Comparison of ENCODE assay signal across 10 cellular contexts in the genomic region with DNA sequence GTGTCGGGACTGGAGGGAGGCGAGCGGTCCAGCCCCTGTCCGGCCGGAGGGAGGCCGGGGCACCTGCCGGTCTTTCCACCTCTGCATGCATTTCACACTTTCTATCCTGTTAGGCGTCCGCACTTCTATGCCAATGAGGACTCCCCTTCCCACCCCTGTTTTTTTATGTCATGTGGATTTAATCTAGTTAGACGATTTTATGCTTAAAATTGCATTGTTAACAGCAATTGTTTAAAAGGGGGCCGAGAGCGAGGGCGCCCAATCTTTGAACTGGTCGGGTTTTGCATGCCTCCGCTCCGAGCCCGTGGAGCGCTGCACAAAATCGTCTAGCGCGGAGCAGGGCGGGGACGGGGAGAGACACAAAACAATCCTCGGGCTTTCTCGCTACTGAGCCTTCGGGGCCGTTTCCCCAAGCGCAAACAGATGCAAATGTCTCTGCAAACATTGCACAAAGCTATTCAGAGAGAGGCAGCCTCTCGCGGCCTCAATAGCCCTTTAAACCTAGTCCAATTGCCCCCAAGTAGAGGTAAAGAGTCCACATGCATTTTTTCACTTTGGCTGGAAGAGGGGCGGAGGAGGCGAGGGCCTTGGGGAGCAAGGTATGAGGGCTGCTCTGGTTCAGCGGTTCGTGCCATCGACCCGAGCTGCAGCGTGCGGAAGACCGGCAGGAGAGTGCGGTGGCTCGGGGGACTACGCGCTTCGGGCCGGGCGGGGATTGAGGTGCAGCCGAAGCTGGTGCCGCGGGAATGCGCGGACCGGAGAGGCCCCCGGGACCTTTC. TPM values are rescaled to one million over a fixed set of nuclear protein-coding genes. Genes with fewer than 3 reads are reported as not detected.
DNase-seq lines count a peak whose midpoint lies in the region; ATAC-seq, FAIRE-seq and TF ChIP-seq lines count a peak whose summit lies in the region.
"Had no signal": no experiment of that assay in that cellular context is flagged by ENCODE, and none has a peak within 500 bp of the region (broad histone marks: within the 10 kb centered on the region; RNA-seq: fewer than 3 reads in every experiment).

No MANE protein-coding gene starts in this region.

- no peaks in the 10 kb centered on the region for H3K36me3 Mint-ChIP-seq in GM23338 (ENCODE audit: low read depth)
- H3K36me3 Mint-ChIP-seq in dendritic cell treated with granulocyte-macrophage colony-stimulating factor and Interleukin-4, amounts not matched to agents 40 ng/mL and 50 ng/mL, for 4 days (ENCODE audit: low read depth) = no peaks in the 10 kb centered on the region
- no peaks in the 10 kb centered on the region for H3K36me3 Mint-ChIP-seq in CD4-positive, alpha-beta memory T cell

- H3K36me3 ChIP-seq in A673 (ENCODE audit: insufficient read depth, low read length, poor library complexity, severe bottlenecking) = no peaks in the 10 kb centered on the region
- H3K36me3 ChIP-seq in GM23338 (ENCODE audit: insufficient read depth) = no peaks in the 10 kb centered on the region
- no peaks in the 10 kb centered on the region for H3K36me3 ChIP-seq in neural cell (ENCODE audit: insufficient read depth, low read length)
- no peaks in the 10 kb centered on the region for H3K36me3 ChIP-seq in CD4-positive, alpha-beta memory T cell (ENCODE audit: insufficient read depth, low read length)
- H3K36me3 ChIP-seq: adrenal gland had no signal

- peak overlapping the region; percentile 35 for H3K4me3 ChIP-seq in A673 (ENCODE audit: low read depth, low read length, poor library complexity, severe bottlenecking)
- peak overlapping the region; percentile 57 for H3K4me3 ChIP-seq in GM23338
- peak overlapping the region; percentile 53 for H3K4me3 ChIP-seq in neural cell (ENCODE audit: low read length)
- no peak overlapping the region for H3K4me3 ChIP-seq in CD4-positive, alpha-beta memory T cell (ENCODE audit: low read length in 2 of 2)

- H3K9me2 ChIP-seq in GM23338 (ENCODE audit: insufficient read depth) = no peaks in the 10 kb centered on the region
- H3K9me2 ChIP-seq in neural cell (ENCODE audit: insufficient read depth, low read length) = no peaks in the 10 kb centered on the region

- H2AFZ ChIP-seq in GM23338 = 0 out of 2 replicates have a peak overlapping the region, but pooled peaks have one; percentile 74
- no peak overlapping the region for H2AFZ ChIP-seq in neural cell (ENCODE audit: low read depth, low read length)

- H3K27ac ChIP-seq in A673 (ENCODE audit: low read depth, low read length, poor library complexity, severe bottlenecking) (no peak overlapping the region), GM23338 (ENCODE audit: low read depth) (no peak overlapping the region), neural cell (ENCODE audit: low read length) (no peak overlapping the region)
- no peak overlapping the region for H3K27ac ChIP-seq in CD4-positive, alpha-beta memory T cell (ENCODE audit: low read depth, low read length)
- H3K27ac ChIP-seq: adrenal gland had no signal

- peak overlapping the region; percentile 71 for H3K4me3 Mint-ChIP-seq in GM23338
- H3K4me3 Mint-ChIP-seq in dendritic cell treated with granulocyte-macrophage colony-stimulating factor and Interleukin-4, amounts not matched to agents 40 ng/mL and 50 ng/mL, for 4 days = peak overlapping the region; percentile 72
- H3K4me3 Mint-ChIP-seq in CD4-positive, alpha-beta memory T cell = peak overlapping the region in 2 of 8 donors; percentile 55 to 72

- H3K4me1 ChIP-seq in A673 (ENCODE audit: insufficient read depth, low read length, poor library complexity, severe bottlenecking) (peaks cover 11% of the 10 kb centered on the region), GM23338 (ENCODE audit: insufficient read depth) (peaks cover 52% of the 10 kb centered on the region)
- H3K4me1 ChIP-seq in CD4-positive, alpha-beta memory T cell (ENCODE audit: insufficient read depth, low read length) = no peaks in the 10 kb centered on the region

- H3F3A ChIP-seq in GM23338 (replicated peaks; ENCODE audit: low read depth) (peaks cover 13% of the 10 kb centered on the region; the same call in 1 of the 2 replicates), neural cell (ENCODE audit: insufficient read depth, low read length, poor library complexity, severe bottlenecking) (no peaks in the 10 kb centered on the region)

- no peak for TF ChIP-seq RAD21 in neural cell (conservative IDR thresholded peaks at IDR 0.05)

- H3K9ac ChIP-seq in neural cell (ENCODE audit: low read length) = peak overlapping the region; percentile 28

- H3K9me3 Mint-ChIP-seq in GM23338 = peaks cover 5% of the 10 kb centered on the region; the same call in 2 of the 3 replicates
- no peaks in the 10 kb centered on the region for H3K9me3 Mint-ChIP-seq in dendritic cell treated with granulocyte-macrophage colony-stimulating factor and Interleukin-4, amounts not matched to agents 40 ng/mL and 50 ng/mL, for 4 days
- H3K9me3 Mint-ChIP-seq in CD4-positive, alpha-beta memory T cell = no peaks in the 10 kb centered on the region

- H3K4me1 Mint-ChIP-seq in GM23338 = peaks cover 41% of the 10 kb centered on the region
- peaks cover 90% of the 10 kb centered on the region for H3K4me1 Mint-ChIP-seq in dendritic cell treated with granulocyte-macrophage colony-stimulating factor and Interleukin-4, amounts not matched to agents 40 ng/mL and 50 ng/mL, for 4 days (ENCODE audit: low read depth)
- H3K4me1 Mint-ChIP-seq in CD4-positive, alpha-beta memory T cell = peaks cover 6 to 13% (median 8%) of the 10 kb centered on the region in 4 donors

- DNase-seq in A673 (ENCODE audit: low spot score) (no peak), GM23338 (ENCODE audit: low spot score) (peak; percentile 62), frontal cortex (ENCODE audit: low spot score in 2 of 2) (no peak)
- DNase-seq in activated CD4-positive, CD25-positive, alpha-beta regulatory T cell treated with anti-CD3 and anti-CD28 coated beads, Interleukin-2, amount 50 U/mL, for 72 hours = no peak
- DNase-seq in CD4-positive, alpha-beta memory T cell = no peak
- DNase-seq: stimulated activated CD4-positive, alpha-beta T cell treated with anti-CD3 and anti-CD28 coated beads, Interleukin-2, amount 100 ng/mL, for 24 hours had no signal

- H3K27ac Mint-ChIP-seq in GM23338 = no peak overlapping the region
- peak overlapping the region; percentile 69 for H3K27ac Mint-ChIP-seq in dendritic cell treated with granulocyte-macrophage colony-stimulating factor and Interleukin-4, amounts not matched to agents 40 ng/mL and 50 ng/mL, for 4 days
- no peak overlapping the region for H3K27ac Mint-ChIP-seq in CD4-positive, alpha-beta memory T cell

- ATAC-seq in GM23338 = peak; percentile 22
- ATAC-seq in GM21717 (IDR thresholded peaks at IDR 0.05; ENCODE audit: unreplicated experiment) = no peak

- peaks cover 30% of the 10 kb centered on the region for H4K20me1 ChIP-seq in GM23338 (replicated peaks; ENCODE audit: insufficient read depth)
- no peaks in the 10 kb centered on the region for H4K20me1 ChIP-seq in neural cell (ENCODE audit: insufficient read depth)

- BruUV-seq in A673 (replicated peaks; lab: Mats Ljungman, UMichigan) = no TSS peak

- H3K4me2 ChIP-seq in GM23338 (peak overlapping the region; percentile 85), neural cell (ENCODE audit: low read length) (no peak overlapping the region)

- no peak for TF ChIP-seq CTCF in A673 (conservative IDR thresholded peaks at IDR 0.05; ENCODE audit: low read depth, low read length)
- TF ChIP-seq CTCF in GM23338 (conservative IDR thresholded peaks at IDR 0.05; ENCODE audit: low read depth in 2 of 2) = no peak
- TF ChIP-seq CTCF in neural cell (IDR thresholded peaks at IDR 0.05; ENCODE audit: poor library complexity, severe bottlenecking) = no peak

- H3K27me3 ChIP-seq in A673 (replicated peaks; ENCODE audit: insufficient read depth, low read depth, low read length, poor library complexity) (peaks cover 65% of the 10 kb centered on the region), GM23338 (ENCODE audit: insufficient read depth) (peaks cover 100% of the 10 kb centered on the region), neural cell (ENCODE audit: insufficient read depth, low read depth, low read length) (peaks cover 56% of the 10 kb centered on the region)
- H3K27me3 ChIP-seq in CD4-positive, alpha-beta memory T cell (ENCODE audit: insufficient read depth, low read length) = peaks cover 18% of the 10 kb centered on the region

- H3K9me3 ChIP-seq in A673 (ENCODE audit: low read depth, low read length, poor library complexity, severe bottlenecking) (no peaks in the 10 kb centered on the region), neural cell (ENCODE audit: low read length) (no peaks in the 10 kb centered on the region)
- no peaks in the 10 kb centered on the region for H3K9me3 ChIP-seq in CD4-positive, alpha-beta memory T cell (ENCODE audit: control insufficient read depth in 1 of 2, low read length in 2 of 2)
- H3K9me3 ChIP-seq: adrenal gland had no signal

- CTCF ChIA-PET in A673 (lab: Charles Lee) = no interaction called here
- CTCF ChIA-PET in CD4-positive, alpha-beta memory T cell (lab: Charles Lee; ENCODE audit: partially characterized antibody) = no interaction called here

- no peak for FAIRE-seq in frontal cortex (lab: Jason Lieb, UNC)

- H3K79me2 ChIP-seq in GM23338 (replicated peaks; ENCODE audit: insufficient read depth) (no peaks in the 10 kb centered on the region), neural cell (replicated peaks; ENCODE audit: insufficient read depth, low read length) (no peaks in the 10 kb centered on the region)

- POLR2A ChIA-PET in A673 (lab: Charles Lee; ENCODE audit: low non-redundant PET) = no interaction called here
- POLR2A ChIA-PET in CD4-positive, alpha-beta memory T cell (lab: Charles Lee; ENCODE audit: partially characterized antibody) = no interaction called here

- TF ChIP-seq EP300 in neural cell (conservative IDR thresholded peaks at IDR 0.05; ENCODE audit: poor library complexity, severe bottlenecking) = no peak

- peaks cover 99% of the 10 kb centered on the region for H3K27me3 Mint-ChIP-seq in GM23338 (ENCODE audit: insufficient read depth, low read depth, poor library complexity)
- H3K27me3 Mint-ChIP-seq in dendritic cell treated with granulocyte-macrophage colony-stimulating factor and Interleukin-4, amounts not matched to agents 40 ng/mL and 50 ng/mL, for 4 days = peaks cover 74% of the 10 kb centered on the region
- H3K27me3 Mint-ChIP-seq in CD4-positive, alpha-beta memory T cell = peaks cover 48 to 55% of the 10 kb centered on the region in 2 donors

- intact Hi-C loops in A673 (cut with micrococcal nuclease; ENCODE audit: unreplicated experiment) = no loop called here
- intact Hi-C loops in dendritic cell treated with granulocyte-macrophage colony-stimulating factor and Interleukin-4, amounts not matched to agents 40 ng/mL and 50 ng/mL, for 4 days (cut with micrococcal nuclease) = no loop called here
- intact Hi-C loops in CD4-positive, alpha-beta memory T cell (cut with micrococcal nuclease) = no loop called here

RNA-seq across cellular contexts. Expression of gene TIFAB, which starts 37.5 kb away (rescaled TPM):
- total RNA-seq in A673 (2021) (not detected in 2 replicates), frontal cortex (not detected)
- total RNA-seq in GM23338 (2014; rRNA removed; shearing (Covaris generic)) = not detected in 2 replicates
- polyA plus RNA-seq in GM23338 (2016; fragmentation: Nextera tagmentation; extraction: Ambion mirVana) (not detected in 2 replicates), neural cell (0.10 TPM in 1 of 2 replicates, not detected in the other)
- not detected in 2 replicates for polyA minus RNA-seq in neural cell
- total RNA-seq in CD4-positive, alpha-beta memory T cell = under 1 TPM in 1 of 2 experiments, not detected in 1; 0.19 TPM
- not detected for polyA plus RNA-seq in CD4-positive, alpha-beta memory T cell
- total RNA-seq: adrenal gland had no signal

RNA-seq across cellular contexts. Expression of gene DCANP1, which starts 42.5 kb away (rescaled TPM):
- not detected in 2 replicates for total RNA-seq in A673 (2021)
- total RNA-seq in GM23338 (2014; rRNA removed; shearing (Covaris generic)) = not detected in 2 replicates
- not detected in 2 replicates for polyA plus RNA-seq in GM23338 (2016; fragmentation: Nextera tagmentation; extraction: Ambion mirVana)
- polyA plus RNA-seq in neural cell = not detected in 2 replicates
- not detected in 2 replicates for polyA minus RNA-seq in neural cell
- total RNA-seq in frontal cortex = not detected
- total RNA-seq in CD4-positive, alpha-beta memory T cell = not detected
- polyA plus RNA-seq in CD4-positive, alpha-beta memory T cell = not detected
- total RNA-seq: adrenal gland had no signal

RNA-seq across cellular contexts. Expression of gene NEUROG1, which starts 46.1 kb away (rescaled TPM):
- total RNA-seq in A673 (2021) = not detected in 2 replicates
- not detected in 2 replicates for total RNA-seq in GM23338 (2014; rRNA removed; shearing (Covaris generic))
- 0.16 TPM in 1 of 2 replicates, not detected in the other for polyA plus RNA-seq in GM23338 (2016; fragmentation: Nextera tagmentation; extraction: Ambion mirVana)
- polyA plus RNA-seq in neural cell = not detected in 2 replicates
- polyA minus RNA-seq in neural cell = 0.49 TPM in 1 of 2 replicates, not detected in the other
- total RNA-seq in frontal cortex = 0.41 TPM
- not detected for total RNA-seq in CD4-positive, alpha-beta memory T cell
- polyA plus RNA-seq in CD4-positive, alpha-beta memory T cell = not detected
- total RNA-seq: adrenal gland had no signal
- polyA plus RNA-seq: adrenal gland had no signal

Comparison
In these comparisons a context has a peak if more than half of its experiments do, and no peak if none do; other contexts are left out.
1. H3K4me3 ChIP-seq: peak in A673 (single experiment), GM23338 (single experiment) and neural cell (single experiment); none in CD4-positive, alpha-beta memory T cell (0 of 2).